In the genomic region with DNA sequence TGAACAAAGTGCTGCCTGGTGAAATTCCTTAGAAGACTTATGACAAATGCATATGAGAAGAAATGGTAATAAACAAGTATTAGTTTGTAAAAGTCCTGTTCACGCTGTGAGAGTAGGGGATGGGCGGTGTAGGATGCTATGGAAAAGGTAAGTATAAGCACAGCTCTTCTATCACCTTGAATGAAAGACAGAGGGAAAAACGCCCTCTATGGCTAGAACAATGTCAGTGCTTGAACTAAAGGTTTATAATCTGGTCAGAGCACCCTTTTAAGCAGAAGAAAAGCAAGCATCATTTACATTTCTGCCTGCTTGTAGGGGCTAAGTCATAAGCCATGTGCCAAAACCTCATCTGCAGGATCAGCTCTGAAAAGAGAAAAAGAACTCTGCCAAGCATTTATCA, we compare ENCODE assay signal across 9 cellular contexts.
DNase-seq lines count a peak whose midpoint lies in the region; ATAC-seq, FAIRE-seq and TF ChIP-seq lines count a peak whose summit lies in the region.
"Had no signal": no experiment of that assay in that cellular context is flagged by ENCODE, and none has a peak within 500 bp of the region (broad histone marks: within the 10 kb centered on the region; RNA-seq: fewer than 3 reads in every experiment).

No MANE protein-coding gene starts in this region.

- no peak overlapping the region for H2AFZ ChIP-seq in K562 (ENCODE audit: low read depth, low read length)

- no peak overlapping the region for H3K27ac ChIP-seq in K562 (ENCODE audit: extremely low read depth, low read depth, low read length)
- peak overlapping the region in 2 of 4 donors; percentile 42 to 73 for H3K27ac ChIP-seq in upper lobe of left lung

- H3K9me3 ChIP-seq in K562 (replicated peaks; ENCODE audit: control insufficient read depth, insufficient read depth, low read depth, low read length) (no peaks in the 10 kb centered on the region), mucosa of descending colon (no peaks in the 10 kb centered on the region), upper lobe of left lung (no peaks in the 10 kb centered on the region)

- TF ChIP-seq EP300 in K562 (IDR thresholded peaks at IDR 0.05; ENCODE audit: low read length) (no peak), upper lobe of left lung (IDR thresholded peaks at IDR 0.05) (no peak)

- H3K4me2 ChIP-seq in K562 (ENCODE audit: insufficient read depth, low read length), result no peak overlapping the region

- H3K27me3 ChIP-seq in K562 (ENCODE audit: control insufficient read depth in 2 of 2, insufficient read depth in 2 of 2, low read length in 2 of 2) (no peaks in the 10 kb centered on the region), upper lobe of left lung (no peaks in the 10 kb centered on the region)

- peak; percentile 40 for DNase-seq in Daoy (ENCODE audit: low read depth)
- peak; percentile 31 to 64 (median 36) for DNase-seq in K562 (ENCODE audit: extremely low read depth in 1 of 4, low spot score in 3 of 4)
- DNase-seq in mucosa of descending colon, result no peak
- no peak for DNase-seq in NCI-H1092 treated with DMSO at 0.1 percent for 48 hours (lab: John Stamatoyannopoulos, UW)
- DNase-seq in upper lobe of left lung, result no peak
- DNase-seq: activated B cell treated with CpG ODN at 0.5 μM for 24 hours had no signal

- POLR2A ChIA-PET in K562 (lab: Yijun Ruan, JAX), result interaction anchor here (0.6 to 2.0 kb wide), 6 partner anchors 9 to 87 kb away, joined by 3 to 9 read pairs (median 3); no protein-coding TSS in a partner anchor

- H3K4me1 ChIP-seq in K562 (replicated peaks in 1 of 2; ENCODE audit: control insufficient read depth in 2 of 2, insufficient read depth in 2 of 2, low read length in 2 of 2) (peaks cover 18 to 22% of the 10 kb centered on the region in 2 experiments; a peak in 4 of 5 replicates), mucosa of descending colon (ENCODE audit: low read depth) (no peaks in the 10 kb centered on the region), upper lobe of left lung (peaks cover 3 to 19% (median 8%) of the 10 kb centered on the region in 4 donors)

- ATAC-seq in K562, result peak; percentile 88
- ATAC-seq in mucosa of descending colon, result peak; percentile 7
- ATAC-seq in upper lobe of left lung (ENCODE audit: low FRiP score in 2 of 2), result no peak
- ATAC-seq in HG03442 (IDR thresholded peaks at IDR 0.05; ENCODE audit: unreplicated experiment), result no peak
- no peak for ATAC-seq in HG02798 (IDR thresholded peaks at IDR 0.05; ENCODE audit: poor library complexity, unreplicated experiment)

- no peaks in the 10 kb centered on the region for H4K20me1 ChIP-seq in K562 (replicated peaks; ENCODE audit: control insufficient read depth, insufficient read depth, low read length)

- no peak overlapping the region for H3K9ac ChIP-seq in K562 (ENCODE audit: insufficient read depth in 1 of 2, low read depth in 2 of 2, low read length in 2 of 2)

- TF ChIP-seq CTCF in LNCAP (IDR thresholded peaks at IDR 0.05) (peak; percentile 48), K562 (IDR thresholded peaks at IDR 0.05 in 2 of 3, conservative IDR thresholded peaks at IDR 0.05 in 1 of 3; ENCODE audit: insufficient read depth in 2 of 3, low read depth in 1 of 3, low read length in 3 of 3) (peak; percentile 51 to 80 (median 66)), mucosa of descending colon (IDR thresholded peaks at IDR 0.05) (no peak), upper lobe of left lung (IDR thresholded peaks at IDR 0.05) (peak in 2 of 6 experiments; percentile 22 to 23)

- 5% methylated on average over 3 of the region's 3 CpGs for WGBS in K562 (ENCODE audit: insufficient coverage, low coverage, missing lambda C conversion rate)
- 73 to 78% methylated on average over 3 of the region's 3 CpGs for WGBS in upper lobe of left lung, 2 donors

- no peaks in the 10 kb centered on the region for H3K9me1 ChIP-seq in K562 (ENCODE audit: control insufficient read depth, insufficient read depth, low read length)

- FAIRE-seq in K562 (lab: Jason Lieb, UNC), result peak; percentile 44

- H3K36me3 ChIP-seq in K562 (ENCODE audit: control insufficient read depth, insufficient read depth, low read length) (no peaks in the 10 kb centered on the region), mucosa of descending colon (ENCODE audit: low read depth) (no peaks in the 10 kb centered on the region), upper lobe of left lung (no peaks in the 10 kb centered on the region)

- TF ChIP-seq POLR2A in K562 (conservative IDR thresholded peaks at IDR 0.05), result no peak
- TF ChIP-seq POLR2A in upper lobe of left lung (IDR thresholded peaks at IDR 0.05), result no peak

- in situ Hi-C loops in K562 (cut with MboI), result loop anchor here (5.0 to 10.0 kb wide), 3 partner anchors 51 to 431 kb away; no protein-coding TSS in a partner anchor

- BruUV-seq in K562 (replicated peaks; lab: Mats Ljungman, UMichigan), result no TSS peak

- no peaks in the 10 kb centered on the region for H3K79me2 ChIP-seq in K562 (ENCODE audit: control insufficient read depth, insufficient read depth, low read length)

- peak; percentile 58 to 81 for TF ChIP-seq RAD21 in K562 (CRISPR knock-in tag; conservative IDR thresholded peaks at IDR 0.05 in 1 of 2, IDR thresholded peaks at IDR 0.05 in 1 of 2)

- CTCF ChIA-PET in K562 (lab: Yijun Ruan, JAX; ENCODE audit: low intra/inter-chr PET ratio), result interaction anchor here (0.5 to 1.1 kb wide), 2 partner anchors 213 to 341 kb away, joined by 3 read pairs; no protein-coding TSS in a partner anchor

- intact Hi-C loops in K562 (cut with micrococcal nuclease) (loop anchor here (1.0 to 5.0 kb wide), 2 partner anchors 61 to 171 kb away; a partner anchor contains a TSS), mucosa of descending colon (cut with DNase I, micrococcal nuclease) (loop anchor here in 1 of 2 donors (10.0 kb wide), 1 partner anchor 431 kb away; no protein-coding TSS in a partner anchor)

- no peak overlapping the region for H3K4me3 ChIP-seq in K562
- no peak overlapping the region for H3K4me3 ChIP-seq in mucosa of descending colon
- no peak overlapping the region for H3K4me3 ChIP-seq in upper lobe of left lung

TF ChIP-seq in K562, 482 proteins besides CTCF, POLR2A, EP300 and RAD21:
- TF ChIP-seq MCM2 (IDR thresholded peaks at IDR 0.05; ENCODE audit: low read depth), result no peak
- TF ChIP-seq SMC3 (conservative IDR thresholded peaks at IDR 0.05; ENCODE audit: insufficient read depth, low read depth, low read length), result peak; percentile 49; the same call in 1 of the 2 replicates
- TF ChIP-seq, protein P1, sequence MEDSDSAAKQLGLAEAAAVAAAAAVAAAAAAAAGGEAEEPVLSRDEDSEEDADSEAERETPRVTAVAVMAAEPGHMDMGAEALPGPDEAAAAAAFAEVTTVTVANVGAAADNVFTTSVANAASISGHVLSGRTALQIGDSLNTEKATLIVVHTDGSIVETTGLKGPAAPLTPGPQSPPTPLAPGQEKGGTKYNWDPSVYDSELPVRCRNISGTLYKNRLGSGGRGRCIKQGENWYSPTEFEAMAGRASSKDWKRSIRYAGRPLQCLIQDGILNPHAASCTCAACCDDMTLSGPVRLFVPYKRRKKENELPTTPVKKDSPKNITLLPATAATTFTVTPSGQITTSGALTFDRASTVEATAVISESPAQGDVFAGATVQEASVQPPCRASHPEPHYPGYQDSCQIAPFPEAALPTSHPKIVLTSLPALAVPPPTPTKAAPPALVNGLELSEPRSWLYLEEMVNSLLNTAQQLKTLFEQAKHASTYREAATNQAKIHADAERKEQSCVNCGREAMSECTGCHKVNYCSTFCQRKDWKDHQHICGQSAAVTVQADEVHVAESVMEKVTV (CRISPR knock-in tag; IDR thresholded peaks at IDR 0.05), result 0 out of 2 replicates have a peak, but pooled peaks have one; percentile 19
- TF ChIP-seq HNRNPUL1 (IDR thresholded peaks at IDR 0.05; ENCODE audit: low read length), result no peak
- no peak for TF ChIP-seq SMAD4 (CRISPR knock-in tag; conservative IDR thresholded peaks at IDR 0.05)

Comparison
In these comparisons a context has a peak if more than half of its experiments do, and no peak if none do; other contexts are left out.
1. DNase-seq: peak in Daoy (single experiment) and K562 (4 of 4); none in mucosa of descending colon (0 of 3), NCI-H1092 treated with DMSO at 0.1 percent for 48 hours (single experiment) and upper lobe of left lung (0 of 2).
2. ATAC-seq: peak in K562 (single experiment) and mucosa of descending colon (single experiment); none in upper lobe of left lung (0 of 2), HG03442 (single experiment) and HG02798 (single experiment).